ENCODE assay signal across 18 cellular contexts in the genomic region with DNA sequence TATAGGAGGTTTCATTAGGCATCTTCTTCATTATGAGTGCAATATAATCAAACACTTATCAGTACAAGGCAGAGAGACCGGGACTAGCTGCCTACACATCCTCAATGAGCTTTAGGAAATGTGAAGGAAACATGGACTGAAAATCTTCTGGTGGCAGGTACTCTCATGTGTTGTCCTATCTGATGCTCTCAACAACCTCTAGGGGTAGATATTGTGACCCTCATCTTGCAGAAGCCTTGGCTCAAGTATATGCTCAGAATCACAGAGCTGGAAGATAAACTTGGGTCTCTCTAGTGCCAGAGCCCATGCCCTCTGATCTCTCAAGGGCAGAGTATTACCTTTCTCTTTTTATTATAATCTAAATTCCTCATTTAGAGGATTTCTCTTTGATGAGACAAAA.
"Had no signal": no experiment of that assay in that cellular context is flagged by ENCODE, and none has a peak within 500 bp of the region (broad histone marks: within the 10 kb centered on the region; RNA-seq: fewer than 3 reads in every experiment).

No MANE protein-coding gene starts in this region.

- H3K4me1 ChIP-seq: parathyroid adenoma had no signal

- DNase-seq: activated CD4-positive, alpha-beta T cell treated with anti-CD3 and anti-CD28 coated beads for 1 hour; activated CD4-positive, alpha-beta T cell treated with anti-CD3 and anti-CD28 coated beads, Interleukin-2, amount 50 U/mL, for 48 hours; activated T-cell treated with anti-CD3 and anti-CD28 coated beads for 4 hours; amygdala; effector memory CD8-positive, alpha-beta T cell; islet precursor cell; left colon; stimulated activated CD4-positive, alpha-beta T cell treated with anti-CD3 and anti-CD28 coated beads, Interleukin-4, amount 100 ng/mL, for 4 hours; stimulated activated naive B cell treated with anti-CD40 and anti-IgM and Interleukin-4, amounts not matched to agents 10 μg/mL and 1 μg/mL and 100 μg/mL, for 72 hours had no signal

- H3K27me3 ChIP-seq: cardiac muscle cell had no signal

- H3K27ac Mint-ChIP-seq: activated naive CD8-positive, alpha-beta T cell; activated T-helper 1 cell treated with anti-CD3 and anti-CD28 coated beads, Interleukin-12 subunit alpha, Interleukin-12 subunit beta, Interleukin-2, Interleukin-4 antibody, amounts not matched to agents 30 ng/mL and 10 ng/mL and 1 ng/mL, durations not matched to agents 14 hours and 24 hours and 36 hours; effector memory CD8-positive, alpha-beta T cell; mesothelial cell of epicardium; natural killer cell treated with Interleukin-12 subunit alpha and Interleukin-12 subunit beta and Interleukin-15 and Interleukin-18, amount 100 ng/mL, for 72 hours; stimulated activated naive B cell treated with anti-CD40 and anti-IgM and Interleukin-4, amounts not matched to agents 10 μg/mL and 1 μg/mL and 100 μg/mL, for 72 hours; T-helper 2 cell treated with Interferon-gamma antibody and Interleukin-4, amounts not matched to agents 5 μg/mL and 100 μg/mL, for 36 hours had no signal

- H3K9me3 Mint-ChIP-seq: activated T-helper 1 cell treated with anti-CD3 and anti-CD28 coated beads, Interleukin-12 subunit alpha, Interleukin-12 subunit beta, Interleukin-2, Interleukin-4 antibody, amounts not matched to agents 30 ng/mL and 10 ng/mL and 1 ng/mL, durations not matched to agents 14 hours and 24 hours and 36 hours; effector memory CD8-positive, alpha-beta T cell; mesothelial cell of epicardium; natural killer cell treated with Interleukin-12 subunit alpha and Interleukin-12 subunit beta and Interleukin-15 and Interleukin-18, amount 100 ng/mL, for 72 hours; stimulated activated naive B cell treated with anti-CD40 and anti-IgM and Interleukin-4, amounts not matched to agents 10 μg/mL and 1 μg/mL and 100 μg/mL, for 72 hours; T-helper 2 cell treated with Interferon-gamma antibody and Interleukin-4, amounts not matched to agents 5 μg/mL and 100 μg/mL, for 36 hours had no signal

- H3K4me3 Mint-ChIP-seq: activated naive CD8-positive, alpha-beta T cell; activated T-helper 1 cell treated with anti-CD3 and anti-CD28 coated beads, Interleukin-12 subunit alpha, Interleukin-12 subunit beta, Interleukin-2, Interleukin-4 antibody, amounts not matched to agents 30 ng/mL and 10 ng/mL and 1 ng/mL, durations not matched to agents 14 hours and 24 hours and 36 hours; effector memory CD8-positive, alpha-beta T cell; mesothelial cell of epicardium; natural killer cell treated with Interleukin-12 subunit alpha and Interleukin-12 subunit beta and Interleukin-15 and Interleukin-18, amount 100 ng/mL, for 72 hours; stimulated activated naive B cell treated with anti-CD40 and anti-IgM and Interleukin-4, amounts not matched to agents 10 μg/mL and 1 μg/mL and 100 μg/mL, for 72 hours; T-helper 2 cell treated with Interferon-gamma antibody and Interleukin-4, amounts not matched to agents 5 μg/mL and 100 μg/mL, for 36 hours had no signal

- H2AFZ ChIP-seq: parathyroid adenoma had no signal

- ATAC-seq: effector memory CD8-positive, alpha-beta T cell; left colon; natural killer cell treated with Interleukin-12 subunit alpha and Interleukin-12 subunit beta and Interleukin-15 and Interleukin-18, amount 100 ng/mL, for 72 hours; sciatic nerve; stimulated activated naive B cell treated with anti-CD40 and anti-IgM and Interleukin-4, amounts not matched to agents 10 μg/mL and 1 μg/mL and 100 μg/mL, for 72 hours had no signal

- H3K27ac ChIP-seq: cardiac muscle cell, parathyroid adenoma had no signal

- H3K4me3 ChIP-seq: cardiac muscle cell, lung had no signal

- H3K27me3 Mint-ChIP-seq: activated naive CD8-positive, alpha-beta T cell; effector memory CD8-positive, alpha-beta T cell; natural killer cell treated with Interleukin-12 subunit alpha and Interleukin-12 subunit beta and Interleukin-15 and Interleukin-18, amount 100 ng/mL, for 72 hours; stimulated activated naive B cell treated with anti-CD40 and anti-IgM and Interleukin-4, amounts not matched to agents 10 μg/mL and 1 μg/mL and 100 μg/mL, for 72 hours had no signal

- H3K79me2 ChIP-seq: parathyroid adenoma had no signal

- H3K9ac ChIP-seq: parathyroid adenoma had no signal
